14 cellular contexts compared by ENCODE assay signal in the genomic region with DNA sequence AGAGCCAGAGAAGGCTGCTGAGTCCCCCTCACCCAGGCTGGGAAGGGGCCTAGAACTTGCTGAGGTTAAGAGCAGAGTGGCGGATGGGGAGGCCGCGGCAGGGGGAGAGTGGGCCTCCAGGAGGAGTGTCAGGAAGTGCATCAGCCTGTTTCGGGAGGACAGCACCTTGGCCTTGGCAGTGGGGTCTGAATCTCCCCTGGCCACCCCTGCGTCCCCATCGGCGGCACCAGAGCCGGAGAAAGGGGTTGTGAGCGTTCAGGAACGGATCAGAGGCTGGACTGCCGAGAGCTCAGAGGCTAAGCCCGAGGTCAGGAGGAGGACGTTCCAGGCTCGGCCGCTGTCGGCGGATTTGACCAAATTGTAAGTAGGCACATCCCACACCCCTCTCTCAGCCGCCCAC.
DNase-seq lines count a peak whose midpoint lies in the region; ATAC-seq and TF ChIP-seq lines count a peak whose summit lies in the region.
"Had no signal": no experiment of that assay in that cellular context is flagged by ENCODE, and none has a peak within 500 bp of the region (broad histone marks: within the 10 kb centered on the region; RNA-seq: fewer than 3 reads in every experiment).

No MANE protein-coding gene starts in this region.

- 93 to 97% (median 95%) methylated on average over 17 to 18 of the region's 18 CpGs for WGBS in heart left ventricle, 4 donors
- no CpG with 5 or more reads among the region's 18 CpGs for WGBS in neuronal stem cell (ENCODE audit: extremely low coverage in 2 of 2, insufficient read length in 2 of 2, insufficient replicate concordance in 1 of 2), 2 donors

- H2BK5ac ChIP-seq in neuronal stem cell (ENCODE audit: low read length) = peak overlapping the region; percentile 55

- H3K27me3 ChIP-seq in heart left ventricle = no peaks in the 10 kb centered on the region
- no peaks in the 10 kb centered on the region for H3K27me3 ChIP-seq in neuronal stem cell (ENCODE audit: control insufficient read depth in 3 of 3, insufficient read depth in 3 of 3, low read depth in 1 of 3, low read length in 3 of 3)
- no peaks in the 10 kb centered on the region for H3K27me3 ChIP-seq in CD8-positive, alpha-beta T cell (ENCODE audit: insufficient read depth, low read length)
- H3K27me3 ChIP-seq in BE2C = no peaks in the 10 kb centered on the region
- H3K27me3 ChIP-seq: BLaER1 treated with 17β-estradiol and CSF1 and Interleukin-3, amounts not matched to agents 10 nM and 100 nM had no signal

- no peak overlapping the region for H2AFZ ChIP-seq in neuronal stem cell (ENCODE audit: low read length)
- H2AFZ ChIP-seq: GM23338 had no signal

- H4K91ac ChIP-seq in neuronal stem cell (ENCODE audit: low read depth, low read length, poor library complexity) = no peak overlapping the region

- no peak for ATAC-seq in heart left ventricle
- ATAC-seq in left ventricle myocardium superior = no peak
- no peak for ATAC-seq in CD8-positive, alpha-beta T cell
- ATAC-seq in GM19463 (IDR thresholded peaks at IDR 0.05; ENCODE audit: unreplicated experiment) = no peak

- no peak overlapping the region for H3K4me2 ChIP-seq in neuronal stem cell (ENCODE audit: insufficient read depth, low read length, poor library complexity, severe bottlenecking)
- H3K4me2 ChIP-seq: BLaER1 treated with 17β-estradiol and CSF1 and Interleukin-3, amounts not matched to agents 10 nM and 100 nM; GM23338 had no signal

- peaks cover 4% of the 10 kb centered on the region for H3K79me1 ChIP-seq in neuronal stem cell (ENCODE audit: low read depth, low read length)

- DNase-seq in heart left ventricle (no peak), left ventricle myocardium superior (no peak), caudate nucleus (lab: John Stamatoyannopoulos, UW) (no peak), neuronal stem cell (ENCODE audit: low spot score) (no peak), BE2C (no peak)
- DNase-seq in CD8-positive, alpha-beta T cell = no peak
- DNase-seq: AML-193, DMS 273 treated with DMSO at 0.1 percent for 48 hours had no signal

- H3K14ac ChIP-seq in neuronal stem cell (ENCODE audit: low read length) = no peak overlapping the region

- H3K36me3 ChIP-seq in heart left ventricle (peaks cover 0 to 25% (median 0%) of the 10 kb centered on the region in 9 donors), neuronal stem cell (replicated peaks in 1 of 2; ENCODE audit: control insufficient read depth in 2 of 2, insufficient read depth in 2 of 2, low read length in 2 of 2) (peaks cover 0 to 26% of the 10 kb centered on the region in 2 donors), BE2C (no peaks in the 10 kb centered on the region; the same call in 1 of the 2 replicates)
- no peaks in the 10 kb centered on the region for H3K36me3 ChIP-seq in CD8-positive, alpha-beta T cell (ENCODE audit: insufficient read depth, low read length)
- H3K36me3 ChIP-seq: BLaER1 treated with 17β-estradiol and CSF1 and Interleukin-3, amounts not matched to agents 10 nM and 100 nM had no signal

- H3K27ac ChIP-seq in heart left ventricle = peak overlapping the region in 7 of 12 donors; percentile 12 to 72 (median 52)
- H3K27ac ChIP-seq in caudate nucleus (ENCODE audit: low read depth, low read length) = peak overlapping the region; percentile 3
- H3K27ac ChIP-seq in neuronal stem cell (replicated peaks; ENCODE audit: low read length) = no peak overlapping the region
- H3K27ac ChIP-seq in CD8-positive, alpha-beta T cell (ENCODE audit: low read depth, low read length) = no peak overlapping the region
- H3K27ac ChIP-seq: BLaER1 treated with 17β-estradiol and CSF1 and Interleukin-3, amounts not matched to agents 10 nM and 100 nM had no signal

- no peaks in the 10 kb centered on the region for H3K9me3 Mint-ChIP-seq in CD8-positive, alpha-beta T cell
- H3K9me3 Mint-ChIP-seq: CD4-positive, CD25-positive, alpha-beta regulatory T cell; GM23338; H9; IgD-negative memory B cell had no signal

- no peaks in the 10 kb centered on the region for H3K36me3 Mint-ChIP-seq in CD8-positive, alpha-beta T cell
- H3K36me3 Mint-ChIP-seq: CD4-positive, CD25-positive, alpha-beta regulatory T cell; IgD-negative memory B cell had no signal

- no peak overlapping the region for H3K27ac Mint-ChIP-seq in CD8-positive, alpha-beta T cell
- H3K27ac Mint-ChIP-seq: CD4-positive, CD25-positive, alpha-beta regulatory T cell; GM23338; IgD-negative memory B cell had no signal

- H3K23ac ChIP-seq in neuronal stem cell (ENCODE audit: low read depth, low read length, poor library complexity) = no peak overlapping the region

- H3K18ac ChIP-seq in neuronal stem cell (ENCODE audit: low read length) = no peak overlapping the region

- H3K4me1 Mint-ChIP-seq in CD8-positive, alpha-beta T cell (ENCODE audit: low read depth) = no peaks in the 10 kb centered on the region
- H3K4me1 Mint-ChIP-seq: IgD-negative memory B cell had no signal

- H4K8ac ChIP-seq in neuronal stem cell (ENCODE audit: low read depth, low read length) = no peak overlapping the region

- H3K4ac ChIP-seq in neuronal stem cell (ENCODE audit: low read length) = no peak overlapping the region

- H3K27me3 Mint-ChIP-seq in CD8-positive, alpha-beta T cell (ENCODE audit: low read depth) = peaks cover under 1% of the 10 kb centered on the region
- H3K27me3 Mint-ChIP-seq: CD4-positive, CD25-positive, alpha-beta regulatory T cell had no signal

- intact Hi-C loops in heart left ventricle (cut with DNase I) (loop anchor here (2.0 to 5.0 kb wide), 3 partner anchors 42 to 77 kb away; a partner anchor contains a TSS), left ventricle myocardium superior (cut with micrococcal nuclease) (no loop called here)
- intact Hi-C loops in CD8-positive, alpha-beta T cell (cut with DNase I, micrococcal nuclease) = no loop called here

- peaks cover 0 to 53% (median 33%) of the 10 kb centered on the region in 12 donors for H3K4me1 ChIP-seq in heart left ventricle
- H3K4me1 ChIP-seq in neuronal stem cell (ENCODE audit: control insufficient read depth in 2 of 2, insufficient read depth in 1 of 2, low read depth in 1 of 2, low read length in 2 of 2) = peaks cover 6 to 22% of the 10 kb centered on the region in 2 donors
- H3K4me1 ChIP-seq in CD8-positive, alpha-beta T cell (ENCODE audit: insufficient read depth, low read length) = no peaks in the 10 kb centered on the region
- H3K4me1 ChIP-seq in BE2C = no peaks in the 10 kb centered on the region

- H3K4me3 ChIP-seq in heart left ventricle = no peak overlapping the region
- no peak overlapping the region for H3K4me3 ChIP-seq in neuronal stem cell (ENCODE audit: low read length in 2 of 2)
- H3K4me3 ChIP-seq in CD8-positive, alpha-beta T cell (ENCODE audit: low read depth, low read length) = no peak overlapping the region
- H3K4me3 ChIP-seq in BE2C (ENCODE audit: low read depth, low read length) = no peak overlapping the region
- H3K4me3 ChIP-seq: BLaER1 treated with 17β-estradiol and CSF1 and Interleukin-3, amounts not matched to agents 10 nM and 100 nM; GM23338 had no signal

- H3K4me3 Mint-ChIP-seq in CD8-positive, alpha-beta T cell = no peak overlapping the region
- H3K4me3 Mint-ChIP-seq: CD4-positive, CD25-positive, alpha-beta regulatory T cell; GM23338; H9; IgD-negative memory B cell had no signal

- H2BK15ac ChIP-seq in neuronal stem cell (ENCODE audit: low read length) = peak overlapping the region; percentile 15

- CTCF ChIA-PET in CD8-positive, alpha-beta T cell (lab: Charles Lee) = interaction anchor here (0.9 to 1.6 kb wide), 2 partner anchors 19 to 91 kb away, joined by 4 to 6 read pairs; no protein-coding TSS in a partner anchor

- no peak overlapping the region for H2BK12ac ChIP-seq in neuronal stem cell (ENCODE audit: low read length)

- H2AK5ac ChIP-seq in neuronal stem cell (ENCODE audit: low read depth, low read length) = peak overlapping the region; percentile 88

- TF ChIP-seq CTCF in heart left ventricle (IDR thresholded peaks at IDR 0.05) = no peak
- no peak for TF ChIP-seq CTCF in CD8-positive, alpha-beta T cell (IDR thresholded peaks at IDR 0.05)
- no peak for TF ChIP-seq CTCF in BE2C (IDR thresholded peaks at IDR 0.05; ENCODE audit: low read depth, low read length)

- TF ChIP-seq POLR2A in heart left ventricle (IDR thresholded peaks at IDR 0.05) = no peak

- H3K9me3 ChIP-seq in heart left ventricle (no peaks in the 10 kb centered on the region), neuronal stem cell (replicated peaks in 1 of 2; ENCODE audit: control insufficient read depth in 2 of 2, insufficient read depth in 1 of 2, low read depth in 1 of 2, low read length in 2 of 2) (no peaks in the 10 kb centered on the region), BE2C (no peaks in the 10 kb centered on the region)
- no peaks in the 10 kb centered on the region for H3K9me3 ChIP-seq in CD8-positive, alpha-beta T cell (ENCODE audit: low read length)
- H3K9me3 ChIP-seq: BLaER1 treated with 17β-estradiol and CSF1 and Interleukin-3, amounts not matched to agents 10 nM and 100 nM had no signal

- H2BK120ac ChIP-seq in neuronal stem cell (ENCODE audit: low read depth, low read length) = no peak overlapping the region

- peak overlapping the region; percentile 50 for H3K9ac ChIP-seq in neuronal stem cell (ENCODE audit: low read depth, low read length, poor library complexity)
- H3K9ac ChIP-seq: BLaER1 treated with 17β-estradiol and CSF1 and Interleukin-3, amounts not matched to agents 10 nM and 100 nM had no signal

- POLR2A ChIA-PET in CD8-positive, alpha-beta T cell (lab: Charles Lee) = no interaction called here

Comparison
In these comparisons a context has a peak if more than half of its experiments do, and no peak if none do; other contexts are left out.
1. intact Hi-C loops: an anchor here in heart left ventricle (2.0 to 5.0 kb wide); none called in left ventricle myocardium superior and CD8-positive, alpha-beta T cell.
2. H3K27ac ChIP-seq: peak in heart left ventricle (7 of 12) and caudate nucleus (single experiment); none in neuronal stem cell (single experiment) and CD8-positive, alpha-beta T cell (single experiment).